In the genomic region with DNA sequence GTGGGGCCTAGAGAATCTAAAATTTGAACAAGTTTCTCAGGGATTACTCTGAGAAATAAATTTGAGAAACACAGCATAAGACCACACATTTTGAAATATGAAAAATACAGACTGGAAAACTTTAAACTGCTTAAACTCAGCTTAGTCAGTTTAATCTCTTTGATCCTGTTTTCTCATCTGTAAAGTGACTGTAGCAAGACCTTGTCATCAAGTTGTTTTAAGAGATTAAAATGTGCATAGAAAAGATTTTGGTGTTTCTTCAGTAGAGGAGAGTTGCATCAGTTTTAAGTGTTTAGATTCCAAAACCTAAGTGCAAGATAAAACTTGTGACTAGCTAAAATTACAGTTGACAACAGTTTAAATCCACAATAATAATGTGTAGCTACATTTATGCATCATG, we compare ENCODE assay signal across 20 cellular contexts.
"Had no signal": no experiment of that assay in that cellular context is flagged by ENCODE, and none has a peak within 500 bp of the region (broad histone marks: within the 10 kb centered on the region; RNA-seq: fewer than 3 reads in every experiment).

No MANE protein-coding gene starts in this region.

- H3K4me3 ChIP-seq: PC-9, Peyer's patch, SJCRH30 had no signal

- H3K27me3 ChIP-seq: Peyer's patch, SJCRH30 had no signal

- H3K36me3 ChIP-seq: Peyer's patch, SJCRH30 had no signal

- H2AFZ ChIP-seq: PC-9 had no signal

- FAIRE-seq: HepG2 had no signal

- H3K27ac ChIP-seq: PC-9, Peyer's patch, SJCRH30 had no signal

- H3K4me1 ChIP-seq: Peyer's patch, SJCRH30 had no signal

- H3K9me3 ChIP-seq: Peyer's patch, SJCRH30 had no signal

- H3K4me2 ChIP-seq: PC-9 had no signal

- DNase-seq: IMR-90, Kasumi-1, KG1, MM.1S, NCI-H1092 treated with DMSO at 0.1 percent for 48 hours, NCI-H1436, NCI-H187, NCI-H2029, NCI-H2081 treated with DMSO at 0.1 percent for 48 hours, NCI-H2171 treated with DMSO at 0.1 percent for 48 hours, NCI-H345, NCI-H446 treated with DMSO at 0.1 percent for 48 hours, NCI-H510A treated with DMSO at 0.1 percent for 48 hours, PC-9, Peyer's patch, SHP77 treated with DMSO at 0.1 percent for 48 hours, SJCRH30, SW 1271, T-cell had no signal
